10 cellular contexts compared by ENCODE assay signal in genomic region chr3:141255864-141256263, GRCh38. TPM values are rescaled to one million over a fixed set of nuclear protein-coding genes. Genes with fewer than 3 reads are reported as not detected.
DNase-seq lines count a peak whose midpoint lies in the region; ATAC-seq and TF ChIP-seq lines count a peak whose summit lies in the region.
"Had no signal": no experiment of that assay in that cellular context is flagged by ENCODE, and none has a peak within 500 bp of the region (broad histone marks: within the 10 kb centered on the region; RNA-seq: fewer than 3 reads in every experiment).

No MANE protein-coding gene starts in this region.

- peak overlapping the region in 1 of 2 donors; percentile 38 for H3K27ac Mint-ChIP-seq in effector memory CD8-positive, alpha-beta T cell
- H3K27ac Mint-ChIP-seq: stimulated activated naive CD8-positive, alpha-beta T cell treated with anti-CD3 and anti-CD28 coated beads, Interleukin-15, Interleukin-2, amounts not matched to agents 100 ng/mL and 50 ng/mL, for 24 hours had no signal

- 80% methylated on average over 6 of the region's 6 CpGs for WGBS in smooth muscle cell (ENCODE audit: low lambda C conversion rate)
- 88% methylated on average over 6 of the region's 6 CpGs for WGBS in prostate gland

- H3K36me3 ChIP-seq in Panc1 (ENCODE audit: control insufficient read depth, insufficient read depth, low read length) (no peaks in the 10 kb centered on the region), smooth muscle cell (ENCODE audit: low read depth) (no peaks in the 10 kb centered on the region), prostate gland (no peaks in the 10 kb centered on the region)
- H3K36me3 ChIP-seq: SJCRH30 had no signal

- no peaks in the 10 kb centered on the region for H3K9me3 ChIP-seq in Panc1 (ENCODE audit: control insufficient read depth, insufficient read depth, low read depth, low read length)
- no peaks in the 10 kb centered on the region for H3K9me3 ChIP-seq in smooth muscle cell (replicated peaks; ENCODE audit: low read depth)
- H3K9me3 ChIP-seq in prostate gland, result no peaks in the 10 kb centered on the region
- H3K9me3 ChIP-seq: SJCRH30 had no signal

- no peak overlapping the region for H3K27ac ChIP-seq in Panc1 (ENCODE audit: low read length)
- H3K27ac ChIP-seq in smooth muscle cell (ENCODE audit: low read depth), result no peak overlapping the region
- no peak overlapping the region for H3K27ac ChIP-seq in prostate gland
- H3K27ac ChIP-seq: SJCRH30 had no signal

- POLR2A ChIA-PET in Panc1 (lab: Charles Lee), result no interaction called here

- TF ChIP-seq CTCF in Panc1 (IDR thresholded peaks at IDR 0.05) (peak; percentile 68), smooth muscle cell (IDR thresholded peaks at IDR 0.05; ENCODE audit: borderline replicate concordance, insufficient read depth, poor library complexity, severe bottlenecking) (peak; percentile 13), prostate gland (IDR thresholded peaks at IDR 0.05) (no peak)

- no peak overlapping the region for H3K4me2 ChIP-seq in smooth muscle cell

- in situ Hi-C loops in Panc1 (cut with HindIII; ENCODE audit: low pct_unique_long_range_greater_than_20kb, low sequenced_read_pairs), result no loop called here

- no peaks in the 10 kb centered on the region for H3K9me3 Mint-ChIP-seq in effector memory CD8-positive, alpha-beta T cell
- H3K9me3 Mint-ChIP-seq: stimulated activated naive CD8-positive, alpha-beta T cell treated with anti-CD3 and anti-CD28 coated beads, Interleukin-15, Interleukin-2, amounts not matched to agents 100 ng/mL and 50 ng/mL, for 24 hours had no signal

- peaks cover 4% of the 10 kb centered on the region for H3K36me3 Mint-ChIP-seq in effector memory CD8-positive, alpha-beta T cell (ENCODE audit: insufficient read depth)

- no peaks in the 10 kb centered on the region for H4K20me1 ChIP-seq in smooth muscle cell (ENCODE audit: low read depth)

- peak overlapping the region in 1 of 2 donors; percentile 8 for H3K4me3 Mint-ChIP-seq in effector memory CD8-positive, alpha-beta T cell
- H3K4me3 Mint-ChIP-seq: stimulated activated naive CD8-positive, alpha-beta T cell treated with anti-CD3 and anti-CD28 coated beads, Interleukin-15, Interleukin-2, amounts not matched to agents 100 ng/mL and 50 ng/mL, for 24 hours had no signal

- H3K4me3 ChIP-seq in Panc1 (ENCODE audit: low read depth in 2 of 2, low read length in 2 of 2), result no peak overlapping the region
- no peak overlapping the region for H3K4me3 ChIP-seq in smooth muscle cell
- H3K4me3 ChIP-seq in prostate gland, result no peak overlapping the region
- H3K4me3 ChIP-seq: SJCRH30 had no signal

- no peak overlapping the region for H2AFZ ChIP-seq in smooth muscle cell (ENCODE audit: low read depth)

- no peaks in the 10 kb centered on the region for H3F3A ChIP-seq in smooth muscle cell (ENCODE audit: low read depth)

- peaks cover 10 to 15% of the 10 kb centered on the region in 2 donors for H3K4me1 Mint-ChIP-seq in effector memory CD8-positive, alpha-beta T cell (ENCODE audit: low read depth in 2 of 2)

- H3K4me1 ChIP-seq in Panc1 (ENCODE audit: control insufficient read depth, insufficient read depth, low read length), result no peaks in the 10 kb centered on the region
- peaks cover 18% of the 10 kb centered on the region for H3K4me1 ChIP-seq in smooth muscle cell (ENCODE audit: low read depth)
- H3K4me1 ChIP-seq in prostate gland (replicated peaks), result no peaks in the 10 kb centered on the region

- H3K27me3 Mint-ChIP-seq in effector memory CD8-positive, alpha-beta T cell, result no peaks in the 10 kb centered on the region
- H3K27me3 Mint-ChIP-seq: stimulated activated naive CD8-positive, alpha-beta T cell treated with anti-CD3 and anti-CD28 coated beads, Interleukin-15, Interleukin-2, amounts not matched to agents 100 ng/mL and 50 ng/mL, for 24 hours had no signal

- no peak for TF ChIP-seq POLR2A in prostate gland (IDR thresholded peaks at IDR 0.05)

- no peak overlapping the region for H3K9ac ChIP-seq in smooth muscle cell (ENCODE audit: low read depth)

- DNase-seq in NCI-H2171 treated with DMSO at 0.1 percent for 48 hours (lab: John Stamatoyannopoulos, UW), result peak; percentile 33
- no peak for DNase-seq in NCI-H2171 (lab: John Stamatoyannopoulos, UW)
- DNase-seq in Panc1 (ENCODE audit: low read depth, low spot score), result no peak
- peak in 1 of 3 experiments; percentile 22 for DNase-seq in effector memory CD8-positive, alpha-beta T cell
- DNase-seq in smooth muscle cell (lab: John Stamatoyannopoulos, UW; ENCODE audit: unreplicated experiment), result no peak
- DNase-seq in activated gamma-delta T cell treated with Interleukin-2 at 50 U/mL for 16 hours, result no peak
- DNase-seq in prostate gland (ENCODE audit: low spot score), result no peak

- intact Hi-C loops in Panc1 (cut with micrococcal nuclease; ENCODE audit: unreplicated experiment) (no loop called here), prostate gland (cut with DNase I) (no loop called here)

- no TSS peak for BruUV-seq in Panc1 (replicated peaks; lab: Mats Ljungman, UMichigan)

- ATAC-seq in Panc1 (peak; percentile 82), GM19455 (IDR thresholded peaks at IDR 0.05; ENCODE audit: unreplicated experiment) (no peak)
- ATAC-seq in effector memory CD8-positive, alpha-beta T cell (replicated peaks), result peak; percentile 98

- CTCF ChIA-PET in Panc1 (lab: Charles Lee), result interaction anchor here (1.3 to 1.4 kb wide), 2 partner anchors 10 to 24 kb away, joined by 5 to 6 read pairs; partner anchors contain the start of gene PXYLP1

- no peaks in the 10 kb centered on the region; the same call in 1 of the 2 replicates for H3K27me3 ChIP-seq in Panc1 (ENCODE audit: control insufficient read depth, insufficient read depth, low read length)
- no peaks in the 10 kb centered on the region for H3K27me3 ChIP-seq in smooth muscle cell (ENCODE audit: low read depth)
- no peaks in the 10 kb centered on the region for H3K27me3 ChIP-seq in prostate gland (replicated peaks; ENCODE audit: insufficient read depth)
- H3K27me3 ChIP-seq: SJCRH30 had no signal

- no peaks in the 10 kb centered on the region for H3K79me2 ChIP-seq in smooth muscle cell (ENCODE audit: low read depth)

RNA-seq across cellular contexts. Expression of gene PXYLP1, which starts 24.2 kb away (rescaled TPM):
- 1.4 TPM for total RNA-seq in Panc1 (2021; ENCODE audit: unreplicated experiment)
- polyA plus RNA-seq in Panc1 (2012; ENCODE audit: insufficient read length), result 1.6 TPM
- total RNA-seq in smooth muscle cell, result 4.5 and 5.6 TPM in 2 replicates
- polyA plus RNA-seq in smooth muscle cell, result 3.3 and 3.9 TPM in 2 replicates
- 10 to 100 TPM; 12.0 to 15.3 TPM for total RNA-seq in prostate gland

Comparison
In these comparisons a context has a peak if more than half of its experiments do, and no peak if none do; other contexts are left out.
1. CTCF ChIP-seq: peak in Panc1 (single experiment) and smooth muscle cell (single experiment); none in prostate gland (0 of 4).